In genomic region chr6:95866732-95867131, GRCh38 we compare ENCODE assay signal across 9 cellular contexts.
DNase-seq lines count a peak whose midpoint lies in the region; ATAC-seq and TF ChIP-seq lines count a peak whose summit lies in the region.
"Had no signal": no experiment of that assay in that cellular context is flagged by ENCODE, and none has a peak within 500 bp of the region (broad histone marks: within the 10 kb centered on the region; RNA-seq: fewer than 3 reads in every experiment).

No MANE protein-coding gene starts in this region.

- POLR2A ChIA-PET in naive thymus-derived CD8-positive, alpha-beta T cell (lab: Charles Lee): no interaction called here

- ATAC-seq in GM19351 (IDR thresholded peaks at IDR 0.05; ENCODE audit: unreplicated experiment) (peak; percentile 75), HG02938 (IDR thresholded peaks at IDR 0.05; ENCODE audit: unreplicated experiment) (no peak), sciatic nerve (no peak)
- ATAC-seq in naive thymus-derived CD8-positive, alpha-beta T cell: no peak

- in situ Hi-C loops in KBM-7 (cut with MboI; ENCODE audit: low pct_unique_long_range_greater_than_20kb, low sequenced_read_pairs): no loop called here

- intact Hi-C loops in sciatic nerve (cut with DNase I): no loop called here

- no peaks in the 10 kb centered on the region for H3K36me3 Mint-ChIP-seq in nephron progenitor cell (ENCODE audit: low read depth)
- no peaks in the 10 kb centered on the region for H3K36me3 Mint-ChIP-seq in naive thymus-derived CD8-positive, alpha-beta T cell

- DNase-seq in KBM-7: peak; percentile 16
- no peak for DNase-seq in nephron progenitor cell
- DNase-seq in naive thymus-derived CD8-positive, alpha-beta T cell: no peak
- DNase-seq in sciatic nerve (ENCODE audit: low spot score): no peak
- no peak for DNase-seq in NCI-H2196 (lab: John Stamatoyannopoulos, UW; ENCODE audit: unreplicated experiment)

- no peaks in the 10 kb centered on the region for H3K4me1 Mint-ChIP-seq in nephron progenitor cell
- no peaks in the 10 kb centered on the region for H3K4me1 Mint-ChIP-seq in naive thymus-derived CD8-positive, alpha-beta T cell

- H3K4me3 Mint-ChIP-seq in nephron progenitor cell: no peak overlapping the region
- H3K4me3 Mint-ChIP-seq in naive thymus-derived CD8-positive, alpha-beta T cell: no peak overlapping the region

- TF ChIP-seq CTCF in VCaP (conservative IDR thresholded peaks at IDR 0.05) (peak; percentile 80), nephron progenitor cell (IDR thresholded peaks at IDR 0.05) (peak; percentile 36)

- H3K9me3 Mint-ChIP-seq in nephron progenitor cell: no peaks in the 10 kb centered on the region
- peaks cover 0 to 3% (median 0%) of the 10 kb centered on the region in 9 donors for H3K9me3 Mint-ChIP-seq in naive thymus-derived CD8-positive, alpha-beta T cell

- no peak overlapping the region for H3K27ac Mint-ChIP-seq in nephron progenitor cell
- no peak overlapping the region for H3K27ac Mint-ChIP-seq in naive thymus-derived CD8-positive, alpha-beta T cell

- H3K27ac ChIP-seq in VCaP: no peak overlapping the region
- H3K27ac ChIP-seq: coronary artery had no signal

- H3K27me3 Mint-ChIP-seq in nephron progenitor cell (ENCODE audit: low read depth, poor library complexity): peaks cover 8% of the 10 kb centered on the region
- H3K27me3 Mint-ChIP-seq in naive thymus-derived CD8-positive, alpha-beta T cell: peaks cover 0 to 4% (median 0%) of the 10 kb centered on the region in 5 donors
